In genomic region chr7:125727215-125727614, GRCh38 we compare ENCODE assay signal across 8 cellular contexts.
"Had no signal": no experiment of that assay in that cellular context is flagged by ENCODE, and none has a peak within 500 bp of the region (broad histone marks: within the 10 kb centered on the region; RNA-seq: fewer than 3 reads in every experiment).

No MANE protein-coding gene starts in this region.

- DNase-seq: IMR-90, KBM-7, KG1 had no signal

- H3K27ac ChIP-seq: HL-60, KMS-11 had no signal

- ATAC-seq: HepG2, K562 had no signal

- FAIRE-seq: HepG2, HTR-8/SVneo, K562 had no signal

- H3K4me3 ChIP-seq: K562 had no signal

- H3K4me2 ChIP-seq: KMS-11 had no signal

- H3K9ac ChIP-seq: KMS-11 had no signal
